8 cellular contexts compared by ENCODE assay signal in the genomic region with DNA sequence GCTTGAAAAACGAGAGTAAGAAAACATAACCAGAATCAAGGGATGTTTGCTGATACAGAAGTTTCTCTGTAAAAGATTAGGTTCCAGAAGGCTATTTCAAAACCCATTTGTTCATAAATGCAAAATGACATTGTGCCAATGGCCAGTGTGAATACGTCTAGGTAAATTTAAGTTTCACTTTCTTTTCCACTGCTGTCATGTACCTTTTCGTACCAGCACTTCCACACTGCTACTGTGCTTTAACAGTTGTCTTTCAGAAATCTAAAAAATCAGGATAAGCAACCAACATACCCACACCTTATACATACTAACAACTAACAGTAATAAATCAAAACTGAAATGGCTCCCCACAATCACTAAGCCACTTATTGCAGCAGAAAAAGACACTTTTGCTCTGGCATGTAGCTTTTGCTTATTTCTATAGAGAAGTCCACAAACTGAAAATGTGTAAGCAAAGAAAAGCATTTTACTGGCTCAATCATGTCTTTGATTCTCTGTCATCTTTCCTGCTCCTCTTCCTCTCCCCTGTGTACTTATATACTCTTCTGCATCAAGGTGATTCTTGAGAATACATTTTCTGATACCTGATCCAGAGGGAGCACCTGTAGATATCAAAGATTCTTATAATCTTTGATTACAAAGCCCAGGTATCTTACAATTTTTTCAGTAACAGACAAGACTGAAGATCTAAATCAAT. TPM values are rescaled to one million over a fixed set of nuclear protein-coding genes. Genes with fewer than 3 reads are reported as not detected.
DNase-seq lines count a peak whose midpoint lies in the region; ATAC-seq and TF ChIP-seq lines count a peak whose summit lies in the region.

No MANE protein-coding gene starts in this region.

- CTCF ChIA-PET in CD4-positive, alpha-beta T cell (lab: Charles Lee): interaction anchor here (0.6 to 1.9 kb wide), 5 partner anchors 10 to 28 kb away, joined by 3 to 6 read pairs (median 4); no protein-coding TSS in a partner anchor
- CTCF ChIA-PET in Caco-2 (lab: Charles Lee): interaction anchor here (1.7 kb wide), 1 partner anchor 10 kb away, joined by 5 read pairs; no protein-coding TSS in a partner anchor

- no TSS peak for BruUV-seq in Caco-2 (replicated peaks; lab: Mats Ljungman, UMichigan)

- peaks cover 63% of the 10 kb centered on the region for H3K4me1 Mint-ChIP-seq in CD4-positive, alpha-beta T cell (ENCODE audit: low read depth)
- H3K4me1 Mint-ChIP-seq in Caco-2 (ENCODE audit: low read depth, unreplicated experiment): peaks cover 30% of the 10 kb centered on the region

- H3K27me3 Mint-ChIP-seq in CD4-positive, alpha-beta T cell: no peaks in the 10 kb centered on the region
- no peaks in the 10 kb centered on the region for H3K27me3 Mint-ChIP-seq in Caco-2 (ENCODE audit: insufficient read depth, unreplicated experiment)

- TF ChIP-seq CTCF in CD4-positive, alpha-beta T cell (IDR thresholded peaks at IDR 0.05): no peak
- TF ChIP-seq CTCF in gastrocnemius medialis (IDR thresholded peaks at IDR 0.05 in 4 of 5, conservative IDR thresholded peaks at IDR 0.05 in 1 of 5) (no peak), Caco-2 (IDR thresholded peaks at IDR 0.05; ENCODE audit: insufficient read depth in 1 of 2, low read depth in 1 of 2, low read length in 1 of 2, severe bottlenecking in 1 of 2, unreplicated experiment in 1 of 2) (no peak)

- peak overlapping the region; percentile 92 for H3K27ac Mint-ChIP-seq in CD4-positive, alpha-beta T cell
- H3K27ac Mint-ChIP-seq in Caco-2 (ENCODE audit: unreplicated experiment): no peak overlapping the region

- H3K4me3 Mint-ChIP-seq in CD4-positive, alpha-beta T cell: peak overlapping the region; percentile 88
- H3K4me3 Mint-ChIP-seq in Caco-2 (ENCODE audit: unreplicated experiment): no peak overlapping the region

- no peaks in the 10 kb centered on the region for H3K27me3 ChIP-seq in CD4-positive, alpha-beta T cell (ENCODE audit: control insufficient read depth, insufficient read depth, low read length)
- H3K27me3 ChIP-seq in gastrocnemius medialis (no peaks in the 10 kb centered on the region), Caco-2 (replicated peaks; ENCODE audit: control insufficient read depth, insufficient read depth, low read length) (no peaks in the 10 kb centered on the region)

- H3K4me1 ChIP-seq in gastrocnemius medialis (peaks cover 59 to 68% of the 10 kb centered on the region in 2 donors), Caco-2 (peaks cover 7% of the 10 kb centered on the region; the same call in 1 of the 2 replicates)

- H3K4me3 ChIP-seq in gastrocnemius medialis: peak overlapping the region in 3 of 4 donors; percentile 16 to 23 (median 16)
- no peak overlapping the region for H3K4me3 ChIP-seq in Caco-2 (ENCODE audit: low read depth, low read length)

- no peak for TF ChIP-seq POLR2A in gastrocnemius medialis (IDR thresholded peaks at IDR 0.05)

- peaks cover 27% of the 10 kb centered on the region for H3K36me3 Mint-ChIP-seq in CD4-positive, alpha-beta T cell (ENCODE audit: low read depth)
- H3K36me3 Mint-ChIP-seq in Caco-2 (ENCODE audit: insufficient read depth, unreplicated experiment): peaks cover 27% of the 10 kb centered on the region

- ATAC-seq in CD4-positive, alpha-beta T cell (ENCODE audit: poor library complexity): peak; percentile 50
- ATAC-seq in GM21526 (IDR thresholded peaks at IDR 0.05; ENCODE audit: low FRiP score, unreplicated experiment) (peak; percentile 35), gastrocnemius medialis (peak in 1 of 2 donors; percentile 48)

- POLR2A ChIA-PET in CD4-positive, alpha-beta T cell (lab: Charles Lee): interaction anchor here (0.6 to 3.0 kb wide), 10 partner anchors 9 to 34 kb away, joined by 3 to 43 read pairs (median 4); a partner anchor contains a TSS
- POLR2A ChIA-PET in Caco-2 (lab: Charles Lee): no interaction called here

- no peaks in the 10 kb centered on the region for H3K36me3 ChIP-seq in gastrocnemius medialis
- no peaks in the 10 kb centered on the region for H3K36me3 ChIP-seq in Caco-2 (ENCODE audit: control insufficient read depth, insufficient read depth, low read length)

- intact Hi-C loops in CD4-positive, alpha-beta T cell (cut with DNase I, micrococcal nuclease): loop anchor here (1.0 to 10.0 kb wide), 4 partner anchors 10 to 733 kb away; a partner anchor contains a TSS
- intact Hi-C loops in gastrocnemius medialis (cut with DNase I; ENCODE audit: low total_unique reads): loop anchor here (1.0 to 5.0 kb wide), 2 partner anchors 32 to 77 kb away; a partner anchor contains a TSS
- intact Hi-C loops in Caco-2 (cut with micrococcal nuclease; ENCODE audit: unreplicated experiment): no loop called here

- peak overlapping the region; percentile 87 for H3K27ac ChIP-seq in CD4-positive, alpha-beta T cell (ENCODE audit: low read depth, low read length)
- H3K27ac ChIP-seq in epithelial cell of prostate: peak overlapping the region; percentile 68
- H3K27ac ChIP-seq in gastrocnemius medialis: peak overlapping the region; percentile 70 to 79 (median 74)

- in situ Hi-C loops in gastrocnemius medialis (cut with MboI; ENCODE audit: low sequenced_read_pairs in 4 of 4): no loop called here

- H3K9me3 ChIP-seq in CD4-positive, alpha-beta T cell (ENCODE audit: control insufficient read depth, low read length): no peaks in the 10 kb centered on the region
- H3K9me3 ChIP-seq in gastrocnemius medialis (no peaks in the 10 kb centered on the region), Caco-2 (no peaks in the 10 kb centered on the region)

- DNase-seq in CD4-positive, alpha-beta T cell: no peak
- DNase-seq in NAMALWA (ENCODE audit: low spot score): peak; percentile 77
- no peak for DNase-seq in epithelial cell of prostate (ENCODE audit: low read depth, low spot score)
- no peak for DNase-seq in gastrocnemius medialis
- DNase-seq in Caco-2: no peak
- no peak for DNase-seq in iPS-NIHi11 (ENCODE audit: low spot score)
- DNase-seq in DMS 273 treated with DMSO at 0.1 percent for 48 hours (lab: John Stamatoyannopoulos, UW): no peak

- H3K9me3 Mint-ChIP-seq in CD4-positive, alpha-beta T cell: no peaks in the 10 kb centered on the region
- H3K9me3 Mint-ChIP-seq in Caco-2 (ENCODE audit: unreplicated experiment): no peaks in the 10 kb centered on the region

RNA-seq across cellular contexts. Expression of a gene that starts 34.3 kb away (rescaled TPM):
- 100 to 1,000 TPM; 354 to 358 TPM for total RNA-seq in CD4-positive, alpha-beta T cell
- 10 to 100 TPM; 24.8 to 48.7 (median 33.7) TPM for total RNA-seq in gastrocnemius medialis
- total RNA-seq in Caco-2 (2022): 108 and 116 TPM in 2 replicates
